In the genomic region with DNA sequence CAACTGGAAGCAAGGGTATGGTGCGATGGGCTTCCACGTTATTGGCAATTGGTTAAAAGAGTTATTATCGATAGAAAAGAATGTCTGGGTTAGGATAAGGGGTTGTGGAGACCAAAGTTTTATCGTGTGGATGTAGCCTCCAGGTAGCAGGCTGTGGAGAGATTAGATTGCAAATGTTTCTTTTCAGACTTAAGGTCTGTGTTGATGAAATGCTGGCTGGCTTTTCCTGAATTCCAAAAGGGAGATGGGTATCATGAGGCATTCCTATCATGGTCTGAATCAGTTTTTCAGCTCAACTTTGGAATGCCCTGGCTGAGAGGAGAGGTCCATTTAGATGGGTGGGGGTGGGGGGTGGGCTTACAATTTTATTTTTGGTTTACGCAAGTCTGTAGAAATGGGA, we compare ENCODE assay signal across 5 cellular contexts.
"Had no signal": no experiment of that assay in that cellular context is flagged by ENCODE, and none has a peak within 500 bp of the region (broad histone marks: within the 10 kb centered on the region; RNA-seq: fewer than 3 reads in every experiment).

No MANE protein-coding gene starts in this region.

- DNase-seq: IMR-90 had no signal

- H3K27me3 Mint-ChIP-seq: IgD-negative memory B cell had no signal

- H3K4me3 Mint-ChIP-seq: IgD-negative memory B cell had no signal

- H3K27ac Mint-ChIP-seq: IgD-negative memory B cell had no signal

- H3K4me3 ChIP-seq: K562 had no signal

- H3K4me1 Mint-ChIP-seq: IgD-negative memory B cell had no signal

- H3K27ac ChIP-seq: HL-60 had no signal

- ATAC-seq: HepG2, K562 had no signal
